Comparison of ENCODE assay signal across 1 cellular context in genomic region chr12:78878447-78878846, GRCh38.
TF ChIP-seq lines count a peak whose summit lies in the region.

No MANE protein-coding gene starts in this region.

TF ChIP-seq in GM23338, 12 proteins besides CTCF, POLR2A, EP300 and RAD21 (continued from another document):
- TF ChIP-seq ZNF462 (CRISPR knock-in tag; IDR thresholded peaks at IDR 0.05) (no peak), CREB1 (CRISPR knock-in tag; IDR thresholded peaks at IDR 0.05; ENCODE audit: low read depth) (no peak), ETS1 (IDR thresholded peaks at IDR 0.05) (no peak)
